ENCODE assay signal across 8 cellular contexts in genomic region chr12:58425481-58426392, GRCh38.
DNase-seq lines count a peak whose midpoint lies in the region; ATAC-seq and TF ChIP-seq lines count a peak whose summit lies in the region.

No MANE protein-coding gene starts in this region.

- CTCF ChIA-PET in RWPE1 (lab: Yijun Ruan, JAX) = interaction anchor here (0.6 kb wide), 1 partner anchor 982 kb away, joined by 4 read pairs; no protein-coding TSS in a partner anchor

- H3K27ac Mint-ChIP-seq in osteocyte (ENCODE audit: unreplicated experiment) = peak overlapping the region; percentile 94

- POLR2A ChIA-PET in RWPE1 (lab: Yijun Ruan, JAX; ENCODE audit: low non-redundant PET) = no interaction called here

- H3K4me3 Mint-ChIP-seq in osteocyte (ENCODE audit: unreplicated experiment) = peak overlapping the region; percentile 30

- H3K27me3 Mint-ChIP-seq in osteocyte (ENCODE audit: unreplicated experiment) = no peaks in the 10 kb centered on the region

- peaks cover 40% of the 10 kb centered on the region for H3K4me1 Mint-ChIP-seq in osteocyte (ENCODE audit: unreplicated experiment)

- H3K36me3 Mint-ChIP-seq in osteocyte (ENCODE audit: unreplicated experiment) = peaks cover 22% of the 10 kb centered on the region

- DNase-seq in DMS53 (lab: John Stamatoyannopoulos, UW) (peak; percentile 93), RWPE1 (ENCODE audit: low spot score) (peak; percentile 88), osteocyte (ENCODE audit: extremely low spot score, unreplicated experiment) (no peak), NCI-H1436 treated with DMSO at 0.1 percent for 48 hours (lab: John Stamatoyannopoulos, UW) (no peak)
- no peak for DNase-seq in stimulated activated naive CD4-positive, alpha-beta T cell treated with Interleukin-2 at 50 U/mL for 16 hours (lab: John Stamatoyannopoulos, UW)

- peak overlapping the region; percentile 92 for H3K27ac ChIP-seq in RWPE1

- TF ChIP-seq CTCF in RWPE1 (conservative IDR thresholded peaks at IDR 0.05; ENCODE audit: low read depth) (no peak), osteocyte (IDR thresholded peaks at IDR 0.05) (no peak)

- H3K9me3 Mint-ChIP-seq in osteocyte (ENCODE audit: unreplicated experiment) = peaks cover 31% of the 10 kb centered on the region

- ATAC-seq in GM19035 (IDR thresholded peaks at IDR 0.05; ENCODE audit: unreplicated experiment) = peak; percentile 92
- peak; percentile 89 for ATAC-seq in HG03066 (IDR thresholded peaks at IDR 0.05; ENCODE audit: low read depth, unreplicated experiment)
- ATAC-seq in esophagus mucosa = peak; percentile 98

Comparison
In these comparisons a context has a peak if more than half of its experiments do, and no peak if none do; other contexts are left out.
1. DNase-seq: peak in DMS53 (single experiment) and RWPE1 (single experiment); none in osteocyte (single experiment), NCI-H1436 treated with DMSO at 0.1 percent for 48 hours (single experiment) and stimulated activated naive CD4-positive, alpha-beta T cell treated with Interleukin-2 at 50 U/mL for 16 hours (single experiment).
2. Peak in every context shown above with its lines, with median percentiles within 50 percentile points of each other: ATAC-seq.